In the genomic region with DNA sequence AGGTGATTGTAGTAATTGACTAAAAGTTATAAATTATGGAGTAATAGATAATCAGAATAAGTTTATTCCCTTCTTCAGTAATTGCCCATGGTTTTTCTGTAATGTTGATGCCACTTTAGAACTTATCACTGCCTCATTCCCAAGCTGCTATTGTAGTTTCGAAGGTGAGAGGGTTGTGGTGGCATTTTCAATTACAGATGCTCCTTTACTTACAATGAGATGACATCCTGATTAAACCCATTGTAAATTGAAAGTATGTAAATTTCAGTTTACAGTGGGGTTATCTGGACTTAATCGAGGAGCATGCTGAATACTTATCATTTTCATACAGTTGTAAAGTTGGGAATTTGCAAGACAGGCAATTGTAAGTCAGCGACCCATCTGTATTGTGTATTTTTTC, we compare ENCODE assay signal across 10 cellular contexts. TPM values are rescaled to one million over a fixed set of nuclear protein-coding genes. Genes with fewer than 3 reads are reported as not detected.
DNase-seq lines count a peak whose midpoint lies in the region; ATAC-seq and TF ChIP-seq lines count a peak whose summit lies in the region.
"Had no signal": no experiment of that assay in that cellular context is flagged by ENCODE, and none has a peak within 500 bp of the region (broad histone marks: within the 10 kb centered on the region; RNA-seq: fewer than 3 reads in every experiment).

No MANE protein-coding gene starts in this region.

- no peaks in the 10 kb centered on the region for H3K27me3 Mint-ChIP-seq in activated CD4-positive, alpha-beta T cell treated with anti-CD3 and anti-CD28 coated beads, Interleukin-2, amount 10 ng/mL, durations not matched to agents 7 days and 5 days
- no peaks in the 10 kb centered on the region for H3K27me3 Mint-ChIP-seq in activated CD8-positive, alpha-beta T cell treated with anti-CD3 and anti-CD28 coated beads for 36 hours
- H3K27me3 Mint-ChIP-seq in stimulated activated memory B cell treated with anti-CD40 and anti-IgM and Interleukin-4, amounts not matched to agents 10 μg/mL and 1 μg/mL and 100 μg/mL, for 72 hours: no peaks in the 10 kb centered on the region

- intact Hi-C loops in activated CD8-positive, alpha-beta T cell treated with anti-CD3 and anti-CD28 coated beads for 36 hours (cut with micrococcal nuclease): no loop called here
- intact Hi-C loops in posterior vena cava (cut with DNase I): no loop called here

- H3K4me1 Mint-ChIP-seq in activated CD4-positive, alpha-beta T cell treated with anti-CD3 and anti-CD28 coated beads, Interleukin-2, amount 10 ng/mL, durations not matched to agents 7 days and 5 days: peaks cover 73% of the 10 kb centered on the region
- peaks cover 63% of the 10 kb centered on the region for H3K4me1 Mint-ChIP-seq in activated CD8-positive, alpha-beta T cell treated with anti-CD3 and anti-CD28 coated beads for 36 hours (ENCODE audit: low read depth)
- peaks cover 78% of the 10 kb centered on the region for H3K4me1 Mint-ChIP-seq in stimulated activated memory B cell treated with anti-CD40 and anti-IgM and Interleukin-4, amounts not matched to agents 10 μg/mL and 1 μg/mL and 100 μg/mL, for 72 hours

- 0 out of 2 replicates have a peak overlapping the region, but pooled peaks have one; percentile 26 for H3K4me3 ChIP-seq in iPS-18c (ENCODE audit: insufficient read depth, low read depth, low read length)

- H3K36me3 Mint-ChIP-seq in activated CD4-positive, alpha-beta T cell treated with anti-CD3 and anti-CD28 coated beads, Interleukin-2, amount 10 ng/mL, durations not matched to agents 7 days and 5 days (ENCODE audit: low read depth): peaks cover 63% of the 10 kb centered on the region
- H3K36me3 Mint-ChIP-seq in activated CD8-positive, alpha-beta T cell treated with anti-CD3 and anti-CD28 coated beads for 36 hours (ENCODE audit: low read depth): peaks cover 73% of the 10 kb centered on the region
- H3K36me3 Mint-ChIP-seq in stimulated activated memory B cell treated with anti-CD40 and anti-IgM and Interleukin-4, amounts not matched to agents 10 μg/mL and 1 μg/mL and 100 μg/mL, for 72 hours: peaks cover 32% of the 10 kb centered on the region

- peak overlapping the region; percentile 76 for H3K27ac Mint-ChIP-seq in activated CD4-positive, alpha-beta T cell treated with anti-CD3 and anti-CD28 coated beads, Interleukin-2, amount 10 ng/mL, durations not matched to agents 7 days and 5 days
- peak overlapping the region; percentile 97 for H3K27ac Mint-ChIP-seq in activated CD8-positive, alpha-beta T cell treated with anti-CD3 and anti-CD28 coated beads for 36 hours
- H3K27ac Mint-ChIP-seq in stimulated activated memory B cell treated with anti-CD40 and anti-IgM and Interleukin-4, amounts not matched to agents 10 μg/mL and 1 μg/mL and 100 μg/mL, for 72 hours: peak overlapping the region; percentile 8

- peak overlapping the region; percentile 93 for H3K4me3 Mint-ChIP-seq in activated CD4-positive, alpha-beta T cell treated with anti-CD3 and anti-CD28 coated beads, Interleukin-2, amount 10 ng/mL, durations not matched to agents 7 days and 5 days
- peak overlapping the region; percentile 86 for H3K4me3 Mint-ChIP-seq in activated CD8-positive, alpha-beta T cell treated with anti-CD3 and anti-CD28 coated beads for 36 hours
- peak overlapping the region; percentile 87 for H3K4me3 Mint-ChIP-seq in stimulated activated memory B cell treated with anti-CD40 and anti-IgM and Interleukin-4, amounts not matched to agents 10 μg/mL and 1 μg/mL and 100 μg/mL, for 72 hours

- no peaks in the 10 kb centered on the region for H3K9me3 ChIP-seq in iPS-18c (ENCODE audit: control insufficient read depth, insufficient read depth, low read length)

- ATAC-seq in activated CD8-positive, alpha-beta T cell treated with anti-CD3 and anti-CD28 coated beads for 36 hours: no peak
- no peak for ATAC-seq in stimulated activated memory B cell treated with anti-CD40 and anti-IgM and Interleukin-4, amounts not matched to agents 10 μg/mL and 1 μg/mL and 100 μg/mL, for 72 hours
- ATAC-seq: Right ventricle myocardium inferior had no signal

- in situ Hi-C loops in ACHN (cut with HindIII; ENCODE audit: low pct_ligation_motif_present, low pct_unique_long_range_greater_than_20kb, low sequenced_read_pairs): no loop called here

- CTCF ChIA-PET in activated CD4-positive, alpha-beta T cell treated with anti-CD3 and anti-CD28 coated beads, Interleukin-2, amount 10 ng/mL, durations not matched to agents 7 days and 5 days (lab: Charles Lee): interaction anchor here (0.9 to 2.1 kb wide), 4 partner anchors 9 to 229 kb away, joined by 3 to 8 read pairs (median 4); no protein-coding TSS in a partner anchor
- CTCF ChIA-PET in activated CD8-positive, alpha-beta T cell treated with anti-CD3 and anti-CD28 coated beads for 36 hours (lab: Charles Lee): interaction anchor here (1.9 to 4.6 kb wide), 2 partner anchors 12 to 22 kb away, joined by 8 to 27 read pairs; no protein-coding TSS in a partner anchor

- no peaks in the 10 kb centered on the region for H3K9me3 Mint-ChIP-seq in activated CD4-positive, alpha-beta T cell treated with anti-CD3 and anti-CD28 coated beads, Interleukin-2, amount 10 ng/mL, durations not matched to agents 7 days and 5 days
- H3K9me3 Mint-ChIP-seq in activated CD8-positive, alpha-beta T cell treated with anti-CD3 and anti-CD28 coated beads for 36 hours: no peaks in the 10 kb centered on the region
- no peaks in the 10 kb centered on the region for H3K9me3 Mint-ChIP-seq in stimulated activated memory B cell treated with anti-CD40 and anti-IgM and Interleukin-4, amounts not matched to agents 10 μg/mL and 1 μg/mL and 100 μg/mL, for 72 hours

- no peak for TF ChIP-seq CTCF in activated CD8-positive, alpha-beta T cell treated with anti-CD3 and anti-CD28 coated beads for 36 hours (IDR thresholded peaks at IDR 0.05)

- POLR2A ChIA-PET in activated CD4-positive, alpha-beta T cell treated with anti-CD3 and anti-CD28 coated beads, Interleukin-2, amount 10 ng/mL, durations not matched to agents 7 days and 5 days (lab: Charles Lee): no interaction called here
- POLR2A ChIA-PET in activated CD8-positive, alpha-beta T cell treated with anti-CD3 and anti-CD28 coated beads for 36 hours (lab: Charles Lee): interaction anchor here (1.0 to 8.2 kb wide), 6 partner anchors 11 to 33 kb away, joined by 3 to 155 read pairs (median 24); partner anchors contain the start of gene ANKRD12

- DNase-seq in activated CD4-positive, alpha-beta T cell treated with anti-CD3 and anti-CD28 coated beads, Interleukin-2, amount 10 ng/mL, durations not matched to agents 7 days and 5 days: no peak
- no peak for DNase-seq in activated CD4-positive, alpha-beta T cell treated with anti-CD3 and anti-CD28 coated beads, Interleukin-2, amount 50 U/mL, for 1 hour
- DNase-seq in activated CD8-positive, alpha-beta T cell treated with anti-CD3 and anti-CD28 coated beads for 36 hours: no peak
- DNase-seq in SKM-1 treated with dmso at 0.1 percent for 144 hours (lab: John Stamatoyannopoulos, UW; ENCODE audit: unreplicated experiment) (no peak), ACHN (no peak), posterior vena cava (ENCODE audit: low spot score) (no peak)
- DNase-seq: caudate nucleus had no signal

RNA-seq across cellular contexts. Expression of gene NDUFV2, which starts 2.9 kb away (rescaled TPM):
- 100 to 1,000 TPM; 177 to 185 TPM for total RNA-seq in activated CD4-positive, alpha-beta T cell treated with anti-CD3 and anti-CD28 coated beads, Interleukin-2, amount 10 ng/mL, durations not matched to agents 7 days and 5 days
- 100 to 1,000 TPM; 324 to 332 TPM for total RNA-seq in activated CD8-positive, alpha-beta T cell treated with anti-CD3 and anti-CD28 coated beads for 36 hours
- 100 to 1,000 TPM; 117 to 151 TPM for total RNA-seq in posterior vena cava

RNA-seq across cellular contexts. Expression of gene ANKRD12, which starts 31.2 kb away (rescaled TPM):
- 100 to 1,000 TPM in 1 of 2 experiments, 10 to 100 TPM in 1; 79.4 to 107 TPM for total RNA-seq in activated CD4-positive, alpha-beta T cell treated with anti-CD3 and anti-CD28 coated beads, Interleukin-2, amount 10 ng/mL, durations not matched to agents 7 days and 5 days
- total RNA-seq in activated CD8-positive, alpha-beta T cell treated with anti-CD3 and anti-CD28 coated beads for 36 hours: 10 to 100 TPM; 62.5 to 68.4 TPM
- total RNA-seq in posterior vena cava: 10 to 100 TPM; 81.0 to 91.9 TPM

Comparison
In these comparisons a context has a peak if more than half of its experiments do, and no peak if none do; other contexts are left out.
1. H3K27ac Mint-ChIP-seq: peak in every context shown above with its lines; median percentile 97 in activated CD8-positive, alpha-beta T cell treated with anti-CD3 and anti-CD28 coated beads for 36 hours; 76 in activated CD4-positive, alpha-beta T cell treated with anti-CD3 and anti-CD28 coated beads, Interleukin-2, amount 10 ng/mL, durations not matched to agents 7 days and 5 days; 8 in stimulated activated memory B cell treated with anti-CD40 and anti-IgM and Interleukin-4, amounts not matched to agents 10 μg/mL and 1 μg/mL and 100 μg/mL, for 72 hours.